Comparison of ENCODE assay signal across 1 cellular context in the genomic region with DNA sequence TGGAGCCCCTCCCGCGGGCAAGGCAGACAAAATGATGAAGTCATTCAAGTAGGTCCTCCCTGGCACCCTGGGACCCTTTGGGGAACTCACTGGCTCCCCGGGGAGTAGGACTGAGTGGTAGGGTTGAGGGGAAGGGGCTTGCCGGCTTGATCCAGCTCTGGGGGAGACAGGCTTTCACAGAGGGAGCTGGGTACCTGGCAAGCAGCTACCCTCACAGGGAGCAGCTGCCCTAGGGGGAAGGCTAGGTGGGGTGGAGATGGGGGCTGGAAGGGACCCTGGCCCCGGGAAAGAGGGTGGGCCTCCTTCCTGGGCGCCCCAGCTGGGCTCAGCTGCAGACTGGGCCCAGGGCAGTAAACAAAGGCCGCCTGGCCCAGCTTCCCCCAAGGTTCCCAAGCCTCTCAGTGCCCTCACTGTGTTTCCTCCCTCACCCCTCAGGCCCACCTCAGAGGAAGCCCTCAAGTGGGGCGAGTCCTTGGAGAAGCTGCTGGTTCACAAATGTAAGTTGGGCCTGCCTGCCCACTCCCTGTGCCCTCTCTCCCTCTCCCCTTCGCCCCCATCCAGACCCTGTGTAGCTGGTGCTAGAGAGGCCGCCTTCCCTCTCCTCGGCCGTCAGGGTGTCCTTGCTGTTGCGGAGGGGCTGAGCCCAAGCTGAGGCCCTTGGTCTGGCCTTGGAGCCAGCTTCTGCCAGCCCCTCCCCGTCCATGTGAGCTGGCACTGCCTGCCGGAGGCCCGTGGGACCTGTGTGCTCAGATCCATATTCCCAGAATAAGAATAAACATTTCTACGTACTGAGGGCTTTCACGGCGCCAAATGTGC.
TF ChIP-seq lines count a peak whose summit lies in the region.

No MANE protein-coding gene starts in this region.

TF ChIP-seq in endothelial cell of umbilical vein, 7 proteins besides CTCF, POLR2A, EP300 and RAD21 (continued from another document):
- TF ChIP-seq, protein P1, sequence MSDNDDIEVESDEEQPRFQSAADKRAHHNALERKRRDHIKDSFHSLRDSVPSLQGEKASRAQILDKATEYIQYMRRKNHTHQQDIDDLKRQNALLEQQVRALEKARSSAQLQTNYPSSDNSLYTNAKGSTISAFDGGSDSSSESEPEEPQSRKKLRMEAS (IDR thresholded peaks at IDR 0.05; ENCODE audit: insufficient read depth, insufficient read length) = no peak
- no peak for TF ChIP-seq FOS (IDR thresholded peaks at IDR 0.05; ENCODE audit: borderline replicate concordance, insufficient read depth, low read length)
- no peak for TF ChIP-seq POLR2AphosphoS5 (IDR thresholded peaks at IDR 0.05; ENCODE audit: insufficient read depth, low read depth, low read length)
- TF ChIP-seq EZH2 (IDR thresholded peaks at IDR 0.05; ENCODE audit: borderline replicate concordance, low read depth, low read length, severe bottlenecking) = no peak
